Comparison of ENCODE assay signal across 8 cellular contexts in genomic region chr3:43894176-43895049, GRCh38.
A peak's percentile ranks its signal among the peaks of the same experiment; 100 is the strongest.
DNase-seq lines count a peak whose midpoint lies in the region; ATAC-seq and TF ChIP-seq lines count a peak whose summit lies in the region.

No MANE protein-coding gene starts in this region.

- H3K27ac ChIP-seq in suprapubic skin: no peak overlapping the region

- no peaks in the 10 kb centered on the region for H3K9me3 Mint-ChIP-seq in activated T-cell treated with anti-CD3 and anti-CD28 coated beads, Interleukin-2, amount 50 U/mL, for 72 hours
- no peaks in the 10 kb centered on the region for H3K9me3 Mint-ChIP-seq in naive thymus-derived CD8-positive, alpha-beta T cell

- H3K4me3 Mint-ChIP-seq in activated T-cell treated with anti-CD3 and anti-CD28 coated beads, Interleukin-2, amount 50 U/mL, for 72 hours: peak overlapping the region; percentile 83 to 87
- H3K4me3 Mint-ChIP-seq in naive thymus-derived CD8-positive, alpha-beta T cell: peak overlapping the region; percentile 32 to 82 (median 60)

- TF ChIP-seq CTCF in GM12864 (IDR thresholded peaks at IDR 0.05; ENCODE audit: low read depth, low read length, missing control alignments) (peak; percentile 12), suprapubic skin (IDR thresholded peaks at IDR 0.05) (no peak)

- peaks cover 4% of the 10 kb centered on the region for H3K4me1 Mint-ChIP-seq in activated T-cell treated with anti-CD3 and anti-CD28 coated beads, Interleukin-2, amount 50 U/mL, for 72 hours (ENCODE audit: low read depth)
- peaks cover 3 to 21% (median 14%) of the 10 kb centered on the region in 4 donors for H3K4me1 Mint-ChIP-seq in naive thymus-derived CD8-positive, alpha-beta T cell

- H3K36me3 ChIP-seq in suprapubic skin: no peaks in the 10 kb centered on the region

- WGBS in suprapubic skin: 9% methylated on average over 35 of the region's 63 CpGs

- H3K27ac Mint-ChIP-seq in activated T-cell treated with anti-CD3 and anti-CD28 coated beads, Interleukin-2, amount 50 U/mL, for 72 hours: no peak overlapping the region
- H3K27ac Mint-ChIP-seq in naive thymus-derived CD8-positive, alpha-beta T cell: no peak overlapping the region

- TF ChIP-seq POLR2A in suprapubic skin (IDR thresholded peaks at IDR 0.05): no peak

- POLR2A ChIA-PET in naive thymus-derived CD8-positive, alpha-beta T cell (lab: Charles Lee): no interaction called here

- DNase-seq in GM12864 (ENCODE audit: low read depth) (peak; percentile 19), LHCN-M2 (ENCODE audit: low read depth) (peak; percentile 66), fibroblast of the conjunctiva (ENCODE audit: low read depth) (peak; percentile 49), suprapubic skin (ENCODE audit: low spot score in 2 of 2) (no peak), MV-4-11 (lab: John Stamatoyannopoulos, UW) (no peak)
- peak; percentile 27 to 33 for DNase-seq in activated T-cell treated with anti-CD3 and anti-CD28 coated beads, Interleukin-2, amount 50 U/mL, for 72 hours
- DNase-seq in naive thymus-derived CD8-positive, alpha-beta T cell: no peak

- H3K27me3 ChIP-seq in suprapubic skin: peaks cover 2% of the 10 kb centered on the region

- H3K4me3 ChIP-seq in GM12864 (ENCODE audit: low read depth, low read length) (peak overlapping the region; percentile 60), suprapubic skin (peak overlapping the region; percentile 50)

- no peaks in the 10 kb centered on the region for H3K9me3 ChIP-seq in suprapubic skin

- H3K36me3 Mint-ChIP-seq in activated T-cell treated with anti-CD3 and anti-CD28 coated beads, Interleukin-2, amount 50 U/mL, for 72 hours (ENCODE audit: insufficient read depth in 2 of 2): no peaks in the 10 kb centered on the region
- H3K36me3 Mint-ChIP-seq in naive thymus-derived CD8-positive, alpha-beta T cell: no peaks in the 10 kb centered on the region

- H3K27me3 Mint-ChIP-seq in activated T-cell treated with anti-CD3 and anti-CD28 coated beads, Interleukin-2, amount 50 U/mL, for 72 hours (ENCODE audit: low read depth): peaks cover 51% of the 10 kb centered on the region
- peaks cover 29 to 81% (median 49%) of the 10 kb centered on the region in 5 donors for H3K27me3 Mint-ChIP-seq in naive thymus-derived CD8-positive, alpha-beta T cell

- no peak for TF ChIP-seq EP300 in suprapubic skin (IDR thresholded peaks at IDR 0.05)

- ATAC-seq in activated T-cell treated with anti-CD3 and anti-CD28 coated beads, Interleukin-2, amount 50 U/mL, for 72 hours (replicated peaks in 1 of 2): peak; percentile 79 to 84
- peak in 1 of 2 donors; percentile 47 for ATAC-seq in naive thymus-derived CD8-positive, alpha-beta T cell
- ATAC-seq in HG03378 (IDR thresholded peaks at IDR 0.05; ENCODE audit: unreplicated experiment): no peak

- H3K4me1 ChIP-seq in suprapubic skin: peaks cover 23% of the 10 kb centered on the region

Comparison
In these comparisons a context has a peak if more than half of its experiments do, and no peak if none do; other contexts are left out.
1. DNase-seq: peak in GM12864 (single experiment), LHCN-M2 (single experiment), activated T-cell treated with anti-CD3 and anti-CD28 coated beads, Interleukin-2, amount 50 U/mL, for 72 hours (2 of 2) and fibroblast of the conjunctiva (single experiment); none in naive thymus-derived CD8-positive, alpha-beta T cell (0 of 10), suprapubic skin (0 of 2) and MV-4-11 (single experiment).